Comparison of ENCODE assay signal across 11 cellular contexts in the genomic region with DNA sequence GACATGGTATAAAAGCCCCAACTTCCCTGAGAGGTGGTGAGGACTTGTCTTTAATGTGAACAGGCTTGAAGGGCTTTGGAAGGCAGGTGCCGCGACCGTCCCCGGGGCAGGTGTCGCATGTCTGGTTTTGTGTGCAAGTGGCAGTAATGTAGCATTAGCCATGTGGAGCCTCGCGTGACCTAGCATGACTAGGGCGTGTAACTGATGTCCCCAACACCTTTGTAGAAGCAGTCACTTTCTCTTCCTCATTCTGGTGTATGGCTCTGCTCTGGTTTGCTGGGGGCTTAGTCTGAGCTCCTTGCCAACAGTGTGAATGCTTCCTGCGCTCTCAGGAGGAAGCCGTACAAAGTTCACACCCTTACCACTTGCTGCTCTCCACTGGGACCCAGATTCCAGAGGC.
DNase-seq lines count a peak whose midpoint lies in the region; ATAC-seq and TF ChIP-seq lines count a peak whose summit lies in the region.
"Had no signal": no experiment of that assay in that cellular context is flagged by ENCODE, and none has a peak within 500 bp of the region (broad histone marks: within the 10 kb centered on the region; RNA-seq: fewer than 3 reads in every experiment).

No MANE protein-coding gene starts in this region.

- DNase-seq in germinal center (ENCODE audit: low spot score) (peak; percentile 71), NCI-H1930 (lab: John Stamatoyannopoulos, UW) (no peak), tibial nerve (ENCODE audit: low spot score in 2 of 2) (no peak), GM23248 (no peak)
- DNase-seq in activated T-cell treated with anti-CD3 and anti-CD28 coated beads, Interleukin-2, amount 50 U/mL, for 1 hour = no peak
- DNase-seq: dermis blood vessel endothelial cell, GDM1, SHP77 treated with DMSO at 0.1 percent for 48 hours had no signal

- peak; percentile 98 for ATAC-seq in GM18909 (IDR thresholded peaks at IDR 0.05; ENCODE audit: poor library complexity, unreplicated experiment)
- peak; percentile 98 for ATAC-seq in GM21619 (IDR thresholded peaks at IDR 0.05; ENCODE audit: unreplicated experiment)
- ATAC-seq in HG03378 (IDR thresholded peaks at IDR 0.05; ENCODE audit: unreplicated experiment) = peak; percentile 98

- no peak overlapping the region for H3K4me2 ChIP-seq in GM23248 (ENCODE audit: unreplicated experiment)

- no peaks in the 10 kb centered on the region for H3K9me2 ChIP-seq in GM23248 (ENCODE audit: insufficient read depth)

- H2AFZ ChIP-seq in GM23248 = no peak overlapping the region

- H3K9me3 ChIP-seq in tibial nerve (no peaks in the 10 kb centered on the region), GM23248 (ENCODE audit: low read depth) (no peaks in the 10 kb centered on the region)

- H3K27me3 ChIP-seq in tibial nerve (peaks cover 0 to 19% of the 10 kb centered on the region in 2 donors), GM23248 (replicated peaks; ENCODE audit: insufficient read depth) (no peaks in the 10 kb centered on the region)

- in situ Hi-C loops in GM23248 (cut with MboI) = no loop called here

- no peaks in the 10 kb centered on the region for H3K79me2 ChIP-seq in GM23248 (ENCODE audit: insufficient read depth)

- no peaks in the 10 kb centered on the region for H3K4me1 ChIP-seq in tibial nerve
- peaks cover 9% of the 10 kb centered on the region for H3K4me1 ChIP-seq in GM23248 (ENCODE audit: insufficient read depth)

- no peaks in the 10 kb centered on the region for H4K20me1 ChIP-seq in GM23248 (ENCODE audit: insufficient read depth)

- 87 to 91% methylated on average over 6 to 7 of the region's 10 CpGs for WGBS in tibial nerve, 2 donors
- 98 to 99% methylated on average over 10 of the region's 10 CpGs for WGBS in GM23248 (ENCODE audit: low coverage in 1 of 2, low lambda C conversion rate in 2 of 2, missing lambda C conversion rate in 2 of 2), 2 experiments

- no peak overlapping the region for H3K27ac ChIP-seq in tibial nerve
- no peak overlapping the region for H3K27ac ChIP-seq in GM23248

- TF ChIP-seq POLR2A in tibial nerve (IDR thresholded peaks at IDR 0.05) = no peak

- H3K9ac ChIP-seq in GM23248 = no peak overlapping the region

- no peak for TF ChIP-seq CTCF in tibial nerve (IDR thresholded peaks at IDR 0.05)

- H3F3A ChIP-seq in GM23248 (ENCODE audit: insufficient read depth) = no peaks in the 10 kb centered on the region

- H3K36me3 ChIP-seq in tibial nerve (peaks cover 0 to 7% (median 0%) of the 10 kb centered on the region in 3 donors), GM23248 (ENCODE audit: low read depth) (no peaks in the 10 kb centered on the region)

- no peak for TF ChIP-seq EP300 in tibial nerve (IDR thresholded peaks at IDR 0.05)

- H3K4me3 ChIP-seq in tibial nerve (no peak overlapping the region), GM23248 (no peak overlapping the region)
